ENCODE assay signal across 15 cellular contexts in genomic region chr20:47280668-47281067, GRCh38.
DNase-seq lines count a peak whose midpoint lies in the region; ATAC-seq, FAIRE-seq and TF ChIP-seq lines count a peak whose summit lies in the region.
"Had no signal": no experiment of that assay in that cellular context is flagged by ENCODE, and none has a peak within 500 bp of the region (broad histone marks: within the 10 kb centered on the region; RNA-seq: fewer than 3 reads in every experiment).

No MANE protein-coding gene starts in this region.

- no peak for TF ChIP-seq CTCF in CD8-positive, alpha-beta T cell (IDR thresholded peaks at IDR 0.05)
- TF ChIP-seq CTCF in HFFc6 (IDR thresholded peaks at IDR 0.05): no peak
- no peak for TF ChIP-seq CTCF in astrocyte (IDR thresholded peaks at IDR 0.05; ENCODE audit: insufficient read depth, low read depth, low read length)
- no peak for TF ChIP-seq CTCF in neural cell (IDR thresholded peaks at IDR 0.05; ENCODE audit: poor library complexity, severe bottlenecking)

- no peak for TF ChIP-seq RAD21 in neural cell (conservative IDR thresholded peaks at IDR 0.05)

- H3K4me3 ChIP-seq in CD8-positive, alpha-beta T cell (ENCODE audit: low read depth, low read length): no peak overlapping the region
- H3K4me3 ChIP-seq in astrocyte (ENCODE audit: insufficient read depth, low read depth, low read length): no peak overlapping the region
- peak overlapping the region; percentile 14 for H3K4me3 ChIP-seq in neural cell (ENCODE audit: low read length)
- H3K4me3 ChIP-seq: body of pancreas had no signal

- H3K36me3 ChIP-seq in CD8-positive, alpha-beta T cell (ENCODE audit: insufficient read depth, low read length): peaks cover 50% of the 10 kb centered on the region
- peaks cover 38% of the 10 kb centered on the region for H3K36me3 ChIP-seq in astrocyte (ENCODE audit: insufficient read depth, low read length)
- H3K36me3 ChIP-seq in neural cell (ENCODE audit: insufficient read depth, low read length): peaks cover 8% of the 10 kb centered on the region

- no peak for FAIRE-seq in astrocyte (lab: Jason Lieb, UNC)

- H3K27me3 Mint-ChIP-seq in CD8-positive, alpha-beta T cell (ENCODE audit: low read depth): no peaks in the 10 kb centered on the region
- H3K27me3 Mint-ChIP-seq in HFFc6 (ENCODE audit: insufficient read depth) (peaks cover 5% of the 10 kb centered on the region; the same call in 1 of the 2 replicates), astrocyte (ENCODE audit: low read depth, unreplicated experiment) (no peaks in the 10 kb centered on the region)
- H3K27me3 Mint-ChIP-seq: activated CD4-positive, alpha-beta memory T cell treated with anti-CD3 and anti-CD28 coated beads for 36 hours had no signal

- H4K20me1 ChIP-seq in astrocyte (ENCODE audit: insufficient read depth, low read length): no peaks in the 10 kb centered on the region
- no peaks in the 10 kb centered on the region for H4K20me1 ChIP-seq in neural cell (ENCODE audit: insufficient read depth)

- no peak overlapping the region for H3K27ac ChIP-seq in CD8-positive, alpha-beta T cell (ENCODE audit: low read depth, low read length)
- no peak overlapping the region for H3K27ac ChIP-seq in astrocyte (ENCODE audit: low read depth, low read length)
- no peak overlapping the region for H3K27ac ChIP-seq in neural cell (ENCODE audit: low read length)
- H3K27ac ChIP-seq: body of pancreas had no signal

- no peak overlapping the region for H3K4me3 Mint-ChIP-seq in CD8-positive, alpha-beta T cell
- H3K4me3 Mint-ChIP-seq in HFFc6: no peak overlapping the region
- no peak overlapping the region for H3K4me3 Mint-ChIP-seq in astrocyte (ENCODE audit: unreplicated experiment)
- H3K4me3 Mint-ChIP-seq: activated CD4-positive, alpha-beta memory T cell treated with anti-CD3 and anti-CD28 coated beads for 36 hours had no signal

- no peaks in the 10 kb centered on the region for H3K9me3 ChIP-seq in CD8-positive, alpha-beta T cell (ENCODE audit: low read length)
- H3K9me3 ChIP-seq in astrocyte (ENCODE audit: insufficient read depth, low read depth, low read length) (no peaks in the 10 kb centered on the region), neural cell (ENCODE audit: low read length) (no peaks in the 10 kb centered on the region)
- H3K9me3 ChIP-seq: body of pancreas had no signal

- no peak for ATAC-seq in CD8-positive, alpha-beta T cell
- ATAC-seq in GM21576 (IDR thresholded peaks at IDR 0.05; ENCODE audit: unreplicated experiment) (no peak), GM19035 (IDR thresholded peaks at IDR 0.05; ENCODE audit: unreplicated experiment) (no peak)
- ATAC-seq: body of pancreas, left colon had no signal

- CTCF ChIA-PET in CD8-positive, alpha-beta T cell (lab: Charles Lee): interaction anchor here (15.5 kb wide), 1 partner anchor 101 kb away, joined by 661 read pairs; no protein-coding TSS in a partner anchor

- H3K9ac ChIP-seq in astrocyte (ENCODE audit: low read length) (no peak overlapping the region), neural cell (ENCODE audit: low read length) (no peak overlapping the region)

- H3K4me1 Mint-ChIP-seq in CD8-positive, alpha-beta T cell (ENCODE audit: low read depth): peaks cover 2% of the 10 kb centered on the region
- peaks cover 50% of the 10 kb centered on the region for H3K4me1 Mint-ChIP-seq in HFFc6 (ENCODE audit: low read depth)
- peaks cover 21% of the 10 kb centered on the region for H3K4me1 Mint-ChIP-seq in astrocyte (ENCODE audit: low read depth, unreplicated experiment)

- H3K27ac Mint-ChIP-seq in CD8-positive, alpha-beta T cell: peak overlapping the region; percentile 61
- peak overlapping the region; percentile 27 for H3K27ac Mint-ChIP-seq in HFFc6
- H3K27ac Mint-ChIP-seq in astrocyte (ENCODE audit: unreplicated experiment): peak overlapping the region; percentile 9
- H3K27ac Mint-ChIP-seq: activated CD4-positive, alpha-beta memory T cell treated with anti-CD3 and anti-CD28 coated beads for 36 hours had no signal

- H3K9me3 Mint-ChIP-seq in CD8-positive, alpha-beta T cell: no peaks in the 10 kb centered on the region
- H3K9me3 Mint-ChIP-seq in HFFc6 (no peaks in the 10 kb centered on the region), astrocyte (ENCODE audit: unreplicated experiment) (no peaks in the 10 kb centered on the region)
- H3K9me3 Mint-ChIP-seq: activated CD4-positive, alpha-beta memory T cell treated with anti-CD3 and anti-CD28 coated beads for 36 hours had no signal

- H3K79me2 ChIP-seq in astrocyte (ENCODE audit: insufficient read depth, low read length) (peaks cover 7% of the 10 kb centered on the region), neural cell (replicated peaks; ENCODE audit: insufficient read depth, low read length) (no peaks in the 10 kb centered on the region)

- H2AFZ ChIP-seq in astrocyte (ENCODE audit: low read depth, low read length) (no peak overlapping the region), neural cell (ENCODE audit: low read depth, low read length) (no peak overlapping the region)

- H3K27me3 ChIP-seq in CD8-positive, alpha-beta T cell (ENCODE audit: insufficient read depth, low read length): no peaks in the 10 kb centered on the region
- H3K27me3 ChIP-seq in astrocyte (ENCODE audit: insufficient read depth, low read length): no peaks in the 10 kb centered on the region
- no peaks in the 10 kb centered on the region for H3K27me3 ChIP-seq in neural cell (ENCODE audit: insufficient read depth, low read depth, low read length)
- H3K27me3 ChIP-seq: body of pancreas had no signal

- intact Hi-C loops in CD8-positive, alpha-beta T cell (cut with DNase I, micrococcal nuclease): no loop called here

- H3K4me2 ChIP-seq in astrocyte (ENCODE audit: low read length) (no peak overlapping the region), neural cell (ENCODE audit: low read length) (no peak overlapping the region)

- no peak for TF ChIP-seq EP300 in neural cell (conservative IDR thresholded peaks at IDR 0.05; ENCODE audit: poor library complexity, severe bottlenecking)

- peaks cover 4% of the 10 kb centered on the region for H3F3A ChIP-seq in neural cell (ENCODE audit: insufficient read depth, low read length, poor library complexity, severe bottlenecking)

- H3K4me1 ChIP-seq in CD8-positive, alpha-beta T cell (ENCODE audit: insufficient read depth, low read length): no peaks in the 10 kb centered on the region
- H3K4me1 ChIP-seq in astrocyte (ENCODE audit: insufficient read depth, low read length): peaks cover 36% of the 10 kb centered on the region
- H3K4me1 ChIP-seq: body of pancreas had no signal

- H3K36me3 Mint-ChIP-seq in CD8-positive, alpha-beta T cell: peaks cover 94% of the 10 kb centered on the region
- H3K36me3 Mint-ChIP-seq in HFFc6 (ENCODE audit: low read depth) (peaks cover 79% of the 10 kb centered on the region), astrocyte (ENCODE audit: low read depth, unreplicated experiment) (peaks cover 28% of the 10 kb centered on the region)

- POLR2A ChIA-PET in CD8-positive, alpha-beta T cell (lab: Charles Lee): no interaction called here

- DNase-seq in CD8-positive, alpha-beta T cell: no peak
- DNase-seq in HFFc6 (no peak), astrocyte (ENCODE audit: low read depth) (no peak), Ammon's horn (ENCODE audit: low spot score) (no peak)
- DNase-seq: activated CD4-positive, alpha-beta memory T cell treated with anti-CD3 and anti-CD28 coated beads for 36 hours; body of pancreas; C1 segment of cervical spinal cord; DMS79 treated with DMSO at 0.1 percent for 48 hours; hippocampal formation; left colon; NCI-H1436 treated with DMSO at 0.1 percent for 48 hours; NCI-H226 had no signal

- H3K9me2 ChIP-seq in neural cell (ENCODE audit: insufficient read depth, low read length): no peaks in the 10 kb centered on the region

TF ChIP-seq in neural cell, 6 proteins besides CTCF, POLR2A, EP300 and RAD21:
- TF ChIP-seq EZH2 (IDR thresholded peaks at IDR 0.05; ENCODE audit: borderline replicate concordance, insufficient read depth, low read length, poor library complexity, severe bottlenecking) (no peak), POLR2AphosphoS5 (IDR thresholded peaks at IDR 0.05) (no peak), MXI1 (conservative IDR thresholded peaks at IDR 0.05; ENCODE audit: poor library complexity, severe bottlenecking) (no peak), SMC3 (conservative IDR thresholded peaks at IDR 0.05; ENCODE audit: poor library complexity) (no peak), TAF1 (IDR thresholded peaks at IDR 0.05; ENCODE audit: low read depth) (no peak), REST (IDR thresholded peaks at IDR 0.05; ENCODE audit: borderline replicate concordance) (no peak)

Comparison
In these comparisons a context has a peak if more than half of its experiments do, and no peak if none do; other contexts are left out.
1. H3K27ac Mint-ChIP-seq: peak in every context shown above with its lines; median percentile 61 in CD8-positive, alpha-beta T cell; 27 in HFFc6; 9 in astrocyte.